In the genomic region with DNA sequence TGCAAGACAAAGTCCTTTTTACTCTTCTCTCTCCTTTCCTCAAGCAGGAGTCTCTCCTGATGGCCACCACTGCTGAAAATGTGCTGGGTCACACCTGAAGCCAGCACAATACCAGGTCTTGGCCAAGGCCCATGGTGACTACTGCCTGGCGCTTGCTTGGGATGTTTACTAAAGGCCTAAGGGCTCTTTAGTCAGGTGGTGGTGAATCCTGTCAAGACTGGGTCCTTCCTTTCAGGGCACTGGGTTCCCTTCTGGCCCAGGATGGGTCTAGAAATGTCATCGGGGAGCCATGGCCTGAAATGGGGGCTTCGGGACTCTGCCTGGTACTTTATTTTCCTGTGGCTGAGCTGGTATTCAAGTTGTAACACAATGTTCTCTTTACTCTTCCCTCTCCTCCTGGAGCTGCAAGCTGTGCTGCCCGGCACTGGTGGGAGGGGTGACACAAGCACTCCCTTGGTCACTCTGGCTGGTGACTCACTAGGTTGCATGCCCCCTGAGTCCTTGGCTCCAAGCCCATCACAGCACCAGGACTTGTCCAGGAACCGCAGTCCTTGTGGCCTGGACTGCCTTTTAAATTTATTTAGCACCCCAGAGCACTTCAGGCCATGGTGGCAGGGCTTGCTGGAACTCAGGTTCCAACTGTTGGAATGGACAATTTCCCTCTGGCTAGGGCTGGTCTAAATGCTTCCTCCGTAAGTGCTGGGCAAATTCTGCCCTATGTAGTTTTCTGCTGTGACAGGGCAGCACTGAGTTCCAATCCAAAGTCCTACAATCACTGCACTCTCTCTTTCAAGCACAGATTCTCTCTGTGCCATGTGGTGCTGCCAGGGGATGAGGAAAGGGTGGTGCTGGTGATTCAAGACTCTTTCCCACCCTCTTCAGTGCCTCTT, we compare ENCODE assay signal across 19 cellular contexts. TPM values are rescaled to one million over a fixed set of nuclear protein-coding genes. Genes with fewer than 3 reads are reported as not detected.
A peak's percentile ranks its signal among the peaks of the same experiment; 100 is the strongest.
DNase-seq lines count a peak whose midpoint lies in the region; ATAC-seq, FAIRE-seq and TF ChIP-seq lines count a peak whose summit lies in the region.
"Had no signal": no experiment of that assay in that cellular context is flagged by ENCODE, and none has a peak within 500 bp of the region (broad histone marks: within the 10 kb centered on the region; RNA-seq: fewer than 3 reads in every experiment).

No MANE protein-coding gene starts in this region.

- BruUV-seq in Panc1 (replicated peaks; lab: Mats Ljungman, UMichigan) (no TSS peak), endothelial cell of umbilical vein (replicated peaks; lab: Mats Ljungman, UMichigan) (no TSS peak)

- H3K4me3 ChIP-seq in Panc1 (ENCODE audit: low read depth in 2 of 2, low read length in 2 of 2): no peak overlapping the region
- H3K4me3 ChIP-seq in endothelial cell of umbilical vein (replicated peaks in 1 of 3; ENCODE audit: insufficient read depth in 1 of 3, low read depth in 1 of 3, low read length in 3 of 3): no peak overlapping the region
- H3K4me3 ChIP-seq in CD4-positive, alpha-beta memory T cell (ENCODE audit: low read length in 2 of 2): no peak overlapping the region
- H3K4me3 ChIP-seq: ascending aorta had no signal

- ATAC-seq in Panc1 (peak; percentile 88), GM21447 (IDR thresholded peaks at IDR 0.05; ENCODE audit: unreplicated experiment) (no peak)
- no peak for ATAC-seq in stimulated activated naive B cell treated with anti-CD40 and anti-IgM and Interleukin-4, amounts not matched to agents 10 μg/mL and 1 μg/mL and 100 μg/mL, for 72 hours (replicated peaks)
- ATAC-seq: stimulated activated naive CD8-positive, alpha-beta T cell treated with anti-CD3 and anti-CD28 coated beads, Interleukin-15, Interleukin-2, amounts not matched to agents 100 U/mL and 50 U/mL, for 24 hours had no signal

- DNase-seq in AG20443 (ENCODE audit: low spot score) (peak; percentile 15), Panc1 (ENCODE audit: low read depth, low spot score) (peak; percentile 61), endothelial cell of umbilical vein (ENCODE audit: low read depth, low spot score) (peak; percentile 69), non-pigmented ciliary epithelial cell (ENCODE audit: low read depth) (peak; percentile 34), activated gamma-delta T cell (lab: John Stamatoyannopoulos, UW) (no peak)
- DNase-seq in CD4-positive, alpha-beta memory T cell: no peak
- no peak for DNase-seq in stimulated activated naive B cell treated with anti-CD40 and anti-IgM and Interleukin-4, amounts not matched to agents 10 μg/mL and 1 μg/mL and 100 μg/mL, for 72 hours
- DNase-seq: kidney glomerular epithelial cell; NCI-H1105 treated with DMSO at 0.1 percent for 48 hours; stimulated activated CD4-positive, alpha-beta T cell treated with anti-CD3 and anti-CD28 coated beads, Interleukin-1b, Interleukin-23, amount 100 ng/mL, for 48 hours; stimulated activated naive CD8-positive, alpha-beta T cell treated with anti-CD3 and anti-CD28 coated beads, Interleukin-15, Interleukin-2, amounts not matched to agents 100 U/mL and 50 U/mL, for 24 hours; T-helper 2 cell had no signal

- dilution Hi-C loops in endothelial cell of umbilical vein (cut with MboI; ENCODE audit: extremely low pct_ligation_motif_present, low sequenced_read_pairs): no loop called here

- H3K36me3 ChIP-seq in Panc1 (ENCODE audit: control insufficient read depth, insufficient read depth, low read length): no peaks in the 10 kb centered on the region
- no peaks in the 10 kb centered on the region for H3K36me3 ChIP-seq in endothelial cell of umbilical vein (ENCODE audit: control insufficient read depth in 2 of 2, extremely low read depth in 1 of 2, insufficient read depth in 2 of 2, low read length in 2 of 2)
- no peaks in the 10 kb centered on the region for H3K36me3 ChIP-seq in CD4-positive, alpha-beta memory T cell (ENCODE audit: insufficient read depth, low read length)
- H3K36me3 ChIP-seq: ascending aorta, neutrophil had no signal

- no peaks in the 10 kb centered on the region for H3K4me1 ChIP-seq in Panc1 (ENCODE audit: control insufficient read depth, insufficient read depth, low read length)
- peaks cover 12% of the 10 kb centered on the region for H3K4me1 ChIP-seq in endothelial cell of umbilical vein (ENCODE audit: control insufficient read depth, extremely low read depth, insufficient read depth, low read length)
- no peaks in the 10 kb centered on the region for H3K4me1 ChIP-seq in CD4-positive, alpha-beta memory T cell (ENCODE audit: insufficient read depth, low read length)
- H3K4me1 ChIP-seq: ascending aorta had no signal

- intact Hi-C loops in Panc1 (cut with micrococcal nuclease; ENCODE audit: unreplicated experiment): no loop called here
- intact Hi-C loops in endothelial cell of umbilical vein (cut with micrococcal nuclease): no loop called here
- intact Hi-C loops in CD4-positive, alpha-beta memory T cell (cut with micrococcal nuclease): no loop called here

- H3K36me3 Mint-ChIP-seq in CD4-positive, alpha-beta memory T cell: peaks cover 0 to 9% of the 10 kb centered on the region in 2 donors
- peaks cover 0 to 14% of the 10 kb centered on the region in 2 donors for H3K36me3 Mint-ChIP-seq in stimulated activated naive B cell treated with anti-CD40 and anti-IgM and Interleukin-4, amounts not matched to agents 10 μg/mL and 1 μg/mL and 100 μg/mL, for 72 hours

- TF ChIP-seq POLR2A in endothelial cell of umbilical vein (IDR thresholded peaks at IDR 0.05; ENCODE audit: low read depth, low read length): no peak

- peak; percentile 89 for FAIRE-seq in endothelial cell of umbilical vein (lab: Jason Lieb, UNC)
- FAIRE-seq: GM19239 had no signal

- H3K9me3 ChIP-seq in Panc1 (ENCODE audit: control insufficient read depth, insufficient read depth, low read depth, low read length) (no peaks in the 10 kb centered on the region), endothelial cell of umbilical vein (replicated peaks; ENCODE audit: control insufficient read depth, insufficient read depth, low read length) (no peaks in the 10 kb centered on the region)
- H3K9me3 ChIP-seq in CD4-positive, alpha-beta memory T cell (ENCODE audit: control insufficient read depth in 1 of 2, low read length in 2 of 2): no peaks in the 10 kb centered on the region
- H3K9me3 ChIP-seq: ascending aorta, neutrophil had no signal

- H3K27ac ChIP-seq in Panc1 (ENCODE audit: low read length) (no peak overlapping the region), endothelial cell of umbilical vein (ENCODE audit: insufficient read depth, low read depth, low read length) (peak overlapping the region; percentile 61)
- H3K27ac ChIP-seq in CD4-positive, alpha-beta memory T cell (ENCODE audit: low read depth, low read length): no peak overlapping the region
- H3K27ac ChIP-seq: HL-60, neutrophil had no signal

- H3K79me2 ChIP-seq in endothelial cell of umbilical vein (ENCODE audit: control insufficient read depth, insufficient read depth, low read length): no peaks in the 10 kb centered on the region

- H3K4me1 Mint-ChIP-seq in CD4-positive, alpha-beta memory T cell: peaks cover 0 to 1% (median 0%) of the 10 kb centered on the region in 4 donors
- H3K4me1 Mint-ChIP-seq in stimulated activated naive B cell treated with anti-CD40 and anti-IgM and Interleukin-4, amounts not matched to agents 10 μg/mL and 1 μg/mL and 100 μg/mL, for 72 hours: peaks cover 0 to 2% of the 10 kb centered on the region in 2 donors

- H3K27ac Mint-ChIP-seq in CD4-positive, alpha-beta memory T cell: no peak overlapping the region
- no peak overlapping the region for H3K27ac Mint-ChIP-seq in stimulated activated naive B cell treated with anti-CD40 and anti-IgM and Interleukin-4, amounts not matched to agents 10 μg/mL and 1 μg/mL and 100 μg/mL, for 72 hours

- in situ Hi-C loops in Panc1 (cut with HindIII; ENCODE audit: low pct_unique_long_range_greater_than_20kb, low sequenced_read_pairs): no loop called here

- H4K20me1 ChIP-seq in endothelial cell of umbilical vein (replicated peaks; ENCODE audit: control insufficient read depth, extremely low read depth, insufficient read depth, low read length): no peaks in the 10 kb centered on the region

- no peak overlapping the region for H2AFZ ChIP-seq in endothelial cell of umbilical vein (ENCODE audit: low read depth, low read length)

- H3K9me1 ChIP-seq in endothelial cell of umbilical vein (replicated peaks; ENCODE audit: control insufficient read depth, extremely low read depth, insufficient read depth, low read length): no peaks in the 10 kb centered on the region

- peaks cover 0 to 3% (median 0%) of the 10 kb centered on the region in 8 donors for H3K9me3 Mint-ChIP-seq in CD4-positive, alpha-beta memory T cell
- no peaks in the 10 kb centered on the region for H3K9me3 Mint-ChIP-seq in stimulated activated naive B cell treated with anti-CD40 and anti-IgM and Interleukin-4, amounts not matched to agents 10 μg/mL and 1 μg/mL and 100 μg/mL, for 72 hours

- H3K4me3 Mint-ChIP-seq in CD4-positive, alpha-beta memory T cell: no peak overlapping the region
- H3K4me3 Mint-ChIP-seq in stimulated activated naive B cell treated with anti-CD40 and anti-IgM and Interleukin-4, amounts not matched to agents 10 μg/mL and 1 μg/mL and 100 μg/mL, for 72 hours: no peak overlapping the region

- TF ChIP-seq CTCF in Panc1 (IDR thresholded peaks at IDR 0.05) (no peak), endothelial cell of umbilical vein (IDR thresholded peaks at IDR 0.05; ENCODE audit: extremely low read depth in 1 of 2, insufficient read depth in 1 of 2, low read depth in 1 of 2, low read length in 2 of 2) (no peak)

- no peak overlapping the region for H3K4me2 ChIP-seq in endothelial cell of umbilical vein (ENCODE audit: insufficient read depth, low read length)

- CTCF ChIA-PET in Panc1 (lab: Charles Lee): no interaction called here
- CTCF ChIA-PET in endothelial cell of umbilical vein (lab: Charles Lee): no interaction called here
- CTCF ChIA-PET in CD4-positive, alpha-beta memory T cell (lab: Charles Lee; ENCODE audit: partially characterized antibody): no interaction called here

- no peak overlapping the region for H3K9ac ChIP-seq in endothelial cell of umbilical vein (replicated peaks; ENCODE audit: extremely low read depth, insufficient read depth, low read length)

- no peaks in the 10 kb centered on the region for H3K27me3 Mint-ChIP-seq in CD4-positive, alpha-beta memory T cell
- no peaks in the 10 kb centered on the region for H3K27me3 Mint-ChIP-seq in stimulated activated naive B cell treated with anti-CD40 and anti-IgM and Interleukin-4, amounts not matched to agents 10 μg/mL and 1 μg/mL and 100 μg/mL, for 72 hours

- POLR2A ChIA-PET in Panc1 (lab: Charles Lee) (no interaction called here), endothelial cell of umbilical vein (lab: Charles Lee) (no interaction called here)
- POLR2A ChIA-PET in CD4-positive, alpha-beta memory T cell (lab: Charles Lee; ENCODE audit: partially characterized antibody): no interaction called here

- no peaks in the 10 kb centered on the region for H3K27me3 ChIP-seq in Panc1 (ENCODE audit: control insufficient read depth, insufficient read depth, low read length)
- no peaks in the 10 kb centered on the region for H3K27me3 ChIP-seq in endothelial cell of umbilical vein (ENCODE audit: control insufficient read depth in 2 of 2, insufficient read depth in 2 of 2, low read length in 2 of 2)
- no peaks in the 10 kb centered on the region for H3K27me3 ChIP-seq in CD4-positive, alpha-beta memory T cell (ENCODE audit: insufficient read depth, low read length)
- H3K27me3 ChIP-seq: ascending aorta, neutrophil had no signal

RNA-seq across cellular contexts. Expression of a gene that starts 11.3 kb away (rescaled TPM):
- total RNA-seq in Panc1 (2021; ENCODE audit: unreplicated experiment) (not detected), endothelial cell of umbilical vein (not detected in 2 replicates)
- polyA plus RNA-seq in Panc1 (2012; ENCODE audit: insufficient read length): 0.33 TPM
- polyA plus RNA-seq in endothelial cell of umbilical vein: not detected in 2 replicates
- polyA plus RNA-seq in endothelial cell of umbilical vein (2011; cell fraction: cytosol; rRNA removed): not detected in 2 replicates
- polyA plus RNA-seq in endothelial cell of umbilical vein (2011; cell fraction: nucleus; rRNA removed): not detected in 2 replicates
- polyA plus RNA-seq in endothelial cell of umbilical vein (2012): 0.15 and 0.18 TPM in 2 replicates
- polyA minus RNA-seq in endothelial cell of umbilical vein: not detected in 2 replicates
- polyA minus RNA-seq in endothelial cell of umbilical vein (2011; cell fraction: cytosol; rRNA and poly(A)+ RNA removed): not detected
- polyA minus RNA-seq in endothelial cell of umbilical vein (2011; cell fraction: nucleus; rRNA and poly(A)+ RNA removed): not detected in 2 replicates
- total RNA-seq in CD4-positive, alpha-beta memory T cell: not detected
- not detected for polyA plus RNA-seq in CD4-positive, alpha-beta memory T cell
- total RNA-seq: ascending aorta, epithelial cell of proximal tubule had no signal
- polyA plus RNA-seq: BJ had no signal

RNA-seq across cellular contexts. Expression of a gene that starts 52.1 kb away (rescaled TPM):
- 0.21 TPM for total RNA-seq in Panc1 (2021; ENCODE audit: unreplicated experiment)
- polyA plus RNA-seq in Panc1 (2012; ENCODE audit: insufficient read length): 0.10 TPM
- total RNA-seq in endothelial cell of umbilical vein: 0.88 and 1.5 TPM in 2 replicates
- polyA plus RNA-seq in endothelial cell of umbilical vein: 0.33 and 0.37 TPM in 2 replicates
- polyA plus RNA-seq in endothelial cell of umbilical vein (2011; cell fraction: cytosol; rRNA removed): 0.19 and 0.23 TPM in 2 replicates
- 1.6 and 1.8 TPM in 2 replicates for polyA plus RNA-seq in endothelial cell of umbilical vein (2011; cell fraction: nucleus; rRNA removed)
- polyA plus RNA-seq in endothelial cell of umbilical vein (2012): 0.76 and 1.6 TPM in 2 replicates
- polyA minus RNA-seq in endothelial cell of umbilical vein: 0.95 and 1.2 TPM in 2 replicates
- polyA minus RNA-seq in endothelial cell of umbilical vein (2011; cell fraction: cytosol; rRNA and poly(A)+ RNA removed): not detected
- polyA minus RNA-seq in endothelial cell of umbilical vein (2011; cell fraction: nucleus; rRNA and poly(A)+ RNA removed): 1.4 and 2.4 TPM in 2 replicates
- total RNA-seq in CD4-positive, alpha-beta memory T cell: under 1 TPM; 0.47 to 0.67 TPM
- polyA plus RNA-seq in CD4-positive, alpha-beta memory T cell: not detected
- total RNA-seq: ascending aorta, epithelial cell of proximal tubule had no signal
- polyA plus RNA-seq: BJ had no signal

Comparison
In these comparisons a context has a peak if more than half of its experiments do, and no peak if none do; other contexts are left out.
1. DNase-seq: peak in AG20443 (single experiment), Panc1 (single experiment), endothelial cell of umbilical vein (single experiment) and non-pigmented ciliary epithelial cell (single experiment); none in CD4-positive, alpha-beta memory T cell (0 of 5), stimulated activated naive B cell treated with anti-CD40 and anti-IgM and Interleukin-4, amounts not matched to agents 10 μg/mL and 1 μg/mL and 100 μg/mL, for 72 hours (single experiment) and activated gamma-delta T cell (single experiment).